Comparison of ENCODE assay signal across 24 cellular contexts in the genomic region with DNA sequence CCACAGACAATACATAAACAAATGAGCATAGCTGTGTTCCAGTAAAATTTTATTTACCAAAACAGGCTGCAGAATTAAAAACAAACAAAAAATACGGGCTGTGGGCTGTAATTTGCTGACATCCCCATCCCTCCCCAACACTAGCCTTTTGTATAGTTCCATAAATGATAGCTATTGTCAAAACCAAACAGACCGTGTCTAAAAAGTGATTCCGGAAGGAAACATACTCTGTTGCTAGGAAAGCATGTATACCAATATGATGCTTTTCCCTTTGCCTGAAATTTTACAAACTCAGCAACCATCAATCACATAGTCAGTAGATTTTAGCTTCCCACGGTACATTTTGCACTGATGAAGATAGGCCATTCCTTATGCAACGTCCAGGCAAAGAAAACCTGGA.
"Had no signal": no experiment of that assay in that cellular context is flagged by ENCODE, and none has a peak within 500 bp of the region (broad histone marks: within the 10 kb centered on the region; RNA-seq: fewer than 3 reads in every experiment).

No MANE protein-coding gene starts in this region.

- FAIRE-seq: colon, TTC549 had no signal

- DNase-seq: activated CD4-positive, alpha-beta T cell treated with anti-CD3 and anti-CD28 coated beads, Interleukin-2, amount 10 ng/mL, durations not matched to agents 24 days and 14 days; activated CD4-positive, alpha-beta T cell treated with anti-CD3 and anti-CD28 coated beads, Interleukin-2, amount 50 U/mL, for 4 hours; activated CD8-positive, alpha-beta T cell treated with anti-CD3 and anti-CD28 coated beads for 36 hours; activated effector memory CD4-positive, alpha-beta T cell treated with anti-CD3 and anti-CD28 coated beads, Interleukin-2, amount 50 U/mL, for 16 hours; activated naive CD4-positive, alpha-beta T cell; activated naive CD4-positive, alpha-beta T cell treated with anti-CD3 and anti-CD28 coated beads, Interleukin-2, amount 50 U/mL, for 16 hours; activated naive CD8-positive, alpha-beta T cell treated with anti-CD3 and anti-CD28 coated beads for 36 hours; activated T-cell treated with anti-CD3 and anti-CD28 coated beads, Interleukin-2, amount 50 U/mL, for 1 hour; activated T-cell treated with anti-CD3 and anti-CD28 coated beads, Interleukin-2, amount 50 U/mL, for 72 hours; amniotic stem cell; aorta; brain microvascular endothelial cell; central memory CD4-positive, alpha-beta T cell; MM.1S; MV-4-11; NCI-H1092; NCI-H1694 treated with DMSO at 0.1 percent for 48 hours; NCI-H2029; NCI-H446; NCI-H510A treated with DMSO at 0.1 percent for 48 hours; OCI-M1; Right ventricle myocardium superior had no signal
